ENCODE assay signal across 9 cellular contexts in the genomic region with DNA sequence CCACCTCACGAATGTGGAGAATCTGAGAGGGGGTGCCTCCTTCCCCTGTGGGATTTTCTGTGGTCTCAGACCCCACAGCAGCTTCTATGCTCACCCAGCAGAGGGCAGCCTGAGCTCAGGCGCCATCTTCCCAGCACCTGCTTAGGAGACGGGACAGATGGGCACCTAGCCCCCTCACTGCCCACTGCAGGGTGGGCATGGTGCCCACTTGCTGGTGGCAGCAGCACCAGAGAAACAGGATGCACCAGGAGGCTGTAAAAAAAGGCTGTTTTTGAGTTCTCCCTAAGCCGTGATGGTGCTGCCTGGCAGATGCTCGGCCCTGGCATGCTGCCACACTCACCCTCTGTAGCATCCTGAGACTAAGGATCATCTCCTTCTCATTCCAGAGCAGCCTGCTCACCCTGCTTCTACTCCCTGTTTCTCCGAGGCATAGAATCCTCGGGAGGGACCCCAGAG. TPM values are rescaled to one million over a fixed set of nuclear protein-coding genes. Genes with fewer than 3 reads are reported as not detected.
DNase-seq lines count a peak whose midpoint lies in the region; ATAC-seq lines count a peak whose summit lies in the region.
"Had no signal": no experiment of that assay in that cellular context is flagged by ENCODE, and none has a peak within 500 bp of the region (broad histone marks: within the 10 kb centered on the region; RNA-seq: fewer than 3 reads in every experiment).

No MANE protein-coding gene starts in this region.

- H3K9me3 Mint-ChIP-seq in CD4-positive, alpha-beta memory T cell = no peaks in the 10 kb centered on the region
- H3K9me3 Mint-ChIP-seq in activated CD4-positive, alpha-beta memory T cell treated with anti-CD3 and anti-CD28 coated beads for 36 hours = no peaks in the 10 kb centered on the region

- H3K27me3 ChIP-seq in CD4-positive, alpha-beta memory T cell (ENCODE audit: insufficient read depth, low read length) = no peaks in the 10 kb centered on the region
- H3K27me3 ChIP-seq in HAP-1 (ENCODE audit: low read depth) (no peaks in the 10 kb centered on the region), duodenal mucosa (ENCODE audit: control insufficient read depth in 1 of 2, insufficient read depth in 2 of 2, low read length in 2 of 2) (no peaks in the 10 kb centered on the region)

- peaks cover 36 to 80% (median 60%) of the 10 kb centered on the region in 4 donors for H3K4me1 Mint-ChIP-seq in CD4-positive, alpha-beta memory T cell
- H3K4me1 Mint-ChIP-seq in activated CD4-positive, alpha-beta memory T cell treated with anti-CD3 and anti-CD28 coated beads for 36 hours (ENCODE audit: low read depth) = peaks cover 67% of the 10 kb centered on the region

- intact Hi-C loops in CD4-positive, alpha-beta memory T cell (cut with micrococcal nuclease) = loop anchor here (1.0 kb wide), 5 partner anchors 19 to 100 kb away; a partner anchor contains a TSS
- intact Hi-C loops in activated CD4-positive, alpha-beta memory T cell treated with anti-CD3 and anti-CD28 coated beads for 36 hours (cut with micrococcal nuclease) = loop anchor here (1.0 to 10.0 kb wide), 4 partner anchors 19 to 258 kb away; a partner anchor contains a TSS

- H3K4me3 ChIP-seq in CD4-positive, alpha-beta memory T cell (ENCODE audit: low read length in 2 of 2) = peak overlapping the region in 1 of 2 donors; percentile 46
- no peak overlapping the region for H3K4me3 ChIP-seq in HAP-1
- peak overlapping the region; percentile 27 to 48 for H3K4me3 ChIP-seq in duodenal mucosa (ENCODE audit: low read depth in 1 of 2, low read length in 2 of 2)
- H3K4me3 ChIP-seq: SK-N-MC had no signal

- POLR2A ChIA-PET in CD4-positive, alpha-beta memory T cell (lab: Charles Lee; ENCODE audit: partially characterized antibody) = interaction anchor here (1.0 to 15.6 kb wide), 13 partner anchors 9 to 352 kb away, joined by 3 to 521 read pairs (median 3); a partner anchor contains a TSS
- POLR2A ChIA-PET in activated CD4-positive, alpha-beta memory T cell treated with anti-CD3 and anti-CD28 coated beads for 36 hours (lab: Charles Lee) = interaction anchor here (0.9 to 2.8 kb wide), 5 partner anchors 9 to 99 kb away, joined by 3 to 29 read pairs (median 4); a partner anchor contains a TSS

- H3K27me3 Mint-ChIP-seq in CD4-positive, alpha-beta memory T cell = peaks cover 0 to 3% of the 10 kb centered on the region in 2 donors
- H3K27me3 Mint-ChIP-seq in activated CD4-positive, alpha-beta memory T cell treated with anti-CD3 and anti-CD28 coated beads for 36 hours = peaks cover 2% of the 10 kb centered on the region

- H3K9ac ChIP-seq in duodenal mucosa (ENCODE audit: low read depth in 1 of 2, low read length in 2 of 2) = no peak overlapping the region

- in situ Hi-C loops in HAP-1 (cut with MboI; ENCODE audit: low sequenced_read_pairs) = loop anchor here (10.0 kb wide), 1 partner anchor 98 kb away; a partner anchor contains a TSS

- peak overlapping the region; percentile 57 to 95 (median 85) for H3K27ac Mint-ChIP-seq in CD4-positive, alpha-beta memory T cell
- H3K27ac Mint-ChIP-seq in activated CD4-positive, alpha-beta memory T cell treated with anti-CD3 and anti-CD28 coated beads for 36 hours = peak overlapping the region; percentile 88

- H3K4me1 ChIP-seq in CD4-positive, alpha-beta memory T cell (ENCODE audit: insufficient read depth, low read length) = peaks cover 75% of the 10 kb centered on the region
- H3K4me1 ChIP-seq in HAP-1 (no peaks in the 10 kb centered on the region), duodenal mucosa (ENCODE audit: control insufficient read depth in 1 of 2, insufficient read depth in 2 of 2, low read length in 2 of 2) (peaks cover 24 to 29% of the 10 kb centered on the region in 2 donors)

- ATAC-seq in HG03280 (IDR thresholded peaks at IDR 0.05; ENCODE audit: unreplicated experiment) = no peak

- H3K9me3 ChIP-seq in CD4-positive, alpha-beta memory T cell (ENCODE audit: control insufficient read depth in 1 of 2, low read length in 2 of 2) = no peaks in the 10 kb centered on the region
- H3K9me3 ChIP-seq in HAP-1 = no peaks in the 10 kb centered on the region
- H3K9me3 ChIP-seq in duodenal mucosa (ENCODE audit: control insufficient read depth in 1 of 2, low read length in 2 of 2) = no peaks in the 10 kb centered on the region

- DNase-seq in CD4-positive, alpha-beta memory T cell = peak; percentile 57 to 75 (median 63)
- peak; percentile 34 to 68 for DNase-seq in HAP-1 (ENCODE audit: low spot score in 2 of 2)
- DNase-seq in NCI-H446 (lab: John Stamatoyannopoulos, UW) = peak; percentile 88 to 93
- DNase-seq in activated CD4-positive, alpha-beta memory T cell treated with anti-CD3 and anti-CD28 coated beads for 36 hours = peak; percentile 79
- peak; percentile 75 for DNase-seq in medulla oblongata (ENCODE audit: extremely low spot score)
- peak; percentile 44 for DNase-seq in stimulated activated CD8-positive, alpha-beta memory T cell treated with anti-CD3 and anti-CD28 coated beads, Interleukin-12 subunit alpha, Interleukin-12 subunit beta, amount 100 ng/mL, for 4 hours (ENCODE audit: low read depth)

- peak overlapping the region; percentile 69 to 83 (median 78) for H3K4me3 Mint-ChIP-seq in CD4-positive, alpha-beta memory T cell
- H3K4me3 Mint-ChIP-seq in activated CD4-positive, alpha-beta memory T cell treated with anti-CD3 and anti-CD28 coated beads for 36 hours = peak overlapping the region; percentile 46

- CTCF ChIA-PET in CD4-positive, alpha-beta memory T cell (lab: Charles Lee; ENCODE audit: partially characterized antibody) = interaction anchor here (0.9 to 14.0 kb wide), 25 partner anchors 9 to 259 kb away, joined by 3 to 319 read pairs (median 6); a partner anchor contains a TSS
- CTCF ChIA-PET in activated CD4-positive, alpha-beta memory T cell treated with anti-CD3 and anti-CD28 coated beads for 36 hours (lab: Charles Lee) = interaction anchor here (0.6 to 6.7 kb wide), 28 partner anchors 9 to 538 kb away, joined by 3 to 212 read pairs (median 7); a partner anchor contains a TSS

- no peaks in the 10 kb centered on the region for H3K36me3 ChIP-seq in CD4-positive, alpha-beta memory T cell (ENCODE audit: insufficient read depth, low read length)
- H3K36me3 ChIP-seq in HAP-1 (replicated peaks) (no peaks in the 10 kb centered on the region), duodenal mucosa (ENCODE audit: control insufficient read depth in 1 of 2, insufficient read depth in 2 of 2, low read length in 2 of 2) (no peaks in the 10 kb centered on the region)

- H3K27ac ChIP-seq in CD4-positive, alpha-beta memory T cell (ENCODE audit: low read depth, low read length) = peak overlapping the region; percentile 15
- H3K27ac ChIP-seq in duodenal mucosa (ENCODE audit: low read depth, low read length) = no peak overlapping the region
- H3K27ac ChIP-seq: SK-N-MC had no signal

- H3K36me3 Mint-ChIP-seq in CD4-positive, alpha-beta memory T cell = peaks cover 0 to 6% of the 10 kb centered on the region in 2 donors
- H3K36me3 Mint-ChIP-seq in activated CD4-positive, alpha-beta memory T cell treated with anti-CD3 and anti-CD28 coated beads for 36 hours = no peaks in the 10 kb centered on the region

RNA-seq across cellular contexts. Expression of a gene that starts 19.1 kb away (rescaled TPM):
- 10 to 100 TPM; 93.5 to 94.0 TPM for total RNA-seq in CD4-positive, alpha-beta memory T cell
- polyA plus RNA-seq in CD4-positive, alpha-beta memory T cell = 10 to 100 TPM; 25.5 to 36.7 TPM
- total RNA-seq in activated CD4-positive, alpha-beta memory T cell treated with anti-CD3 and anti-CD28 coated beads for 36 hours = 10 to 100 TPM; 88.8 to 91.3 TPM

RNA-seq across cellular contexts. Expression of a gene that starts 42.2 kb away (rescaled TPM):
- total RNA-seq in CD4-positive, alpha-beta memory T cell = 10 to 100 TPM; 23.3 to 24.9 TPM
- 10 to 100 TPM; 40.2 to 71.1 TPM for polyA plus RNA-seq in CD4-positive, alpha-beta memory T cell
- total RNA-seq in activated CD4-positive, alpha-beta memory T cell treated with anti-CD3 and anti-CD28 coated beads for 36 hours = 10 to 100 TPM; 39.3 to 41.4 TPM
